9 cellular contexts compared by ENCODE assay signal in genomic region chr17:49556183-49556943, GRCh38. TPM values are rescaled to one million over a fixed set of nuclear protein-coding genes. Genes with fewer than 3 reads are reported as not detected.
DNase-seq lines count a peak whose midpoint lies in the region; ATAC-seq lines count a peak whose summit lies in the region.
"Had no signal": no experiment of that assay in that cellular context is flagged by ENCODE, and none has a peak within 500 bp of the region (broad histone marks: within the 10 kb centered on the region; RNA-seq: fewer than 3 reads in every experiment).

No MANE protein-coding gene starts in this region.

- intact Hi-C loops in cardiac septum (cut with DNase I), result loop anchor here (2.0 to 5.0 kb wide), 4 partner anchors 60 to 239 kb away; no protein-coding TSS in a partner anchor
- intact Hi-C loops in aorta (cut with DNase I), result loop anchor here (1.0 to 10.0 kb wide), 5 partner anchors 60 to 242 kb away; no protein-coding TSS in a partner anchor

- H3K4me3 ChIP-seq in rectal smooth muscle tissue (ENCODE audit: low read length) (no peak overlapping the region), aorta (ENCODE audit: low read length in 2 of 2) (no peak overlapping the region)

- H3K27me3 ChIP-seq in rectal smooth muscle tissue (ENCODE audit: control insufficient read depth, insufficient read depth, low read length) (no peaks in the 10 kb centered on the region), aorta (ENCODE audit: control insufficient read depth in 1 of 2, insufficient read depth in 2 of 2, low read length in 1 of 2) (no peaks in the 10 kb centered on the region)

- H3K27ac ChIP-seq in rectal smooth muscle tissue (ENCODE audit: low read depth, low read length) (no peak overlapping the region), aorta (ENCODE audit: low read depth in 1 of 2, low read length in 2 of 2) (no peak overlapping the region)

- peak overlapping the region; percentile 22 for H3K9ac ChIP-seq in rectal smooth muscle tissue (ENCODE audit: low read length)

- ATAC-seq in GM18498 (IDR thresholded peaks at IDR 0.05; ENCODE audit: unreplicated experiment) (peak; percentile 54), aorta (ENCODE audit: low FRiP score) (peak; percentile 91), GM21381 (IDR thresholded peaks at IDR 0.05; ENCODE audit: unreplicated experiment) (no peak)

- no peaks in the 10 kb centered on the region for H3K9me3 ChIP-seq in aorta (ENCODE audit: control insufficient read depth, low read length)

- no peaks in the 10 kb centered on the region for H3K4me1 ChIP-seq in rectal smooth muscle tissue (ENCODE audit: control insufficient read depth, insufficient read depth, low read length)
- no peaks in the 10 kb centered on the region for H3K4me1 ChIP-seq in aorta (ENCODE audit: control insufficient read depth in 1 of 2, insufficient read depth in 2 of 2, low read length in 2 of 2)

- WGBS in aorta, 2 donors, result 15 to 17% methylated on average over 32 to 33 of the region's 33 CpGs

- DNase-seq in NCI-H1105 treated with DMSO at 0.1 percent for 48 hours (lab: John Stamatoyannopoulos, UW) (peak; percentile 60), SKM-1 treated with dmso at 0.1 percent for 144 hours (lab: John Stamatoyannopoulos, UW; ENCODE audit: unreplicated experiment) (peak; percentile 51), cardiac septum (ENCODE audit: low spot score) (peak; percentile 84), aorta (peak; percentile 81 to 94)
- peak; percentile 85 for DNase-seq in activated naive CD4-positive, alpha-beta T cell treated with anti-CD3 and anti-CD28 coated beads, Interleukin-2, amount 50 U/mL, for 16 hours

- H3K36me3 ChIP-seq in rectal smooth muscle tissue (ENCODE audit: control insufficient read depth, insufficient read depth, low read length) (no peaks in the 10 kb centered on the region), aorta (ENCODE audit: control insufficient read depth in 1 of 2, insufficient read depth in 2 of 2, low read length in 1 of 2) (no peaks in the 10 kb centered on the region)

RNA-seq across cellular contexts. Expression of gene NXPH3, which starts 19.3 kb away (rescaled TPM):
- total RNA-seq in cardiac septum (4.4 TPM), aorta (10 to 100 TPM; 72.0 to 87.5 TPM)
- polyA plus RNA-seq in aorta, result 10 to 100 TPM; 40.4 to 59.1 TPM
- total RNA-seq: mononuclear cell had no signal

Comparison
In these comparisons a context has a peak if more than half of its experiments do, and no peak if none do; other contexts are left out.
1. RNA of gene NXPH3, which starts 19.3 kb away (total RNA-seq): 72.0 to 87.5 TPM in aorta; 4.4 TPM in cardiac septum (single experiment); every median in the first group is over 10 times any median in the second.
2. Peak in every context shown above with its lines, with median percentiles within 50 percentile points of each other: DNase-seq.